Comparison of ENCODE assay signal across 8 cellular contexts in the genomic region with DNA sequence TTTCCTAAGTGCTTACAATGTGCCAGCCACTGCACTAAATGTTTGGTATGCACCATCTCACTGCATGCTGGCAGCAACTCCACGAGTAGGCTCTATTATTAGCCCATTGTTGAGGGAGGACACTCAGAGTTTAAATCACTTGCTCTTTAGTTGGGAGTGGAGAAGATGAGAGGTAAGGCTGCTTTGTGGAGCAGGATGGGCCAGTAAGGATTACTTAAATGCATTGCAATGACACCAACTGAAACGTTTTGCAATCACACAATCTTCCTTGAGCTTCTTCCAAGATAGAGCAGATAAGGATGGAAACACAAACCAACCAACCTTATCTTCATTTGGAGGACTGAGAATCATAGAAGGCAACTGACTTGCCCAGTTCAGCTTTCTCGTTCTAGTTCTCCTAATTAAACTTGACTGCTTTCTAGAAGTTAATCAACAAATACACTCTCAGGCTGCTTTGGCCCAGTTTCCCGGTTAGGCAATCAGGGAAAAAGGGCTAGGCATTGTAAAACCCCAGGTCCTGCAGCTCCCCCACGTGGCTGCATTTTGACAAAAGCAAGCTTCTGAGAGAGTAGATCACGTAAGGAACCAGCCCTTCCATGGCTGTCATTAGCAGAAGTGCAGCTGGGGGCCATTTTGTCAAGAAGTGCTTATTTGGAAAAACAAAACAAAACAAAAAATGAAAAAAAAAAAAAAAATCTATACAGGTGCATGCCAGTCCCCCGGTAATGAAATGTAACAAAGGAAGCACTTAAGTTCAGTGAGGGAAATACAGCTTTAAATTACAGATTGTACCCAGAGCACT.
A peak's percentile ranks its signal among the peaks of the same experiment; 100 is the strongest.
DNase-seq lines count a peak whose midpoint lies in the region; ATAC-seq and TF ChIP-seq lines count a peak whose summit lies in the region.

No MANE protein-coding gene starts in this region.

- H3K27me3 Mint-ChIP-seq in CD4-positive, alpha-beta memory T cell = no peaks in the 10 kb centered on the region
- no peaks in the 10 kb centered on the region for H3K27me3 Mint-ChIP-seq in activated T-cell treated with anti-CD3 and anti-CD28 coated beads, Interleukin-2, amount 50 U/mL, for 4 hours (ENCODE audit: low read depth)
- H3K27me3 Mint-ChIP-seq in nephron progenitor cell (ENCODE audit: low read depth, poor library complexity) = peaks cover 18% of the 10 kb centered on the region

- no peaks in the 10 kb centered on the region for H3K36me3 Mint-ChIP-seq in CD4-positive, alpha-beta memory T cell
- H3K36me3 Mint-ChIP-seq in activated T-cell treated with anti-CD3 and anti-CD28 coated beads, Interleukin-2, amount 50 U/mL, for 4 hours (ENCODE audit: insufficient read depth) = no peaks in the 10 kb centered on the region
- no peaks in the 10 kb centered on the region for H3K36me3 Mint-ChIP-seq in nephron progenitor cell (ENCODE audit: low read depth)

- peaks cover 21% of the 10 kb centered on the region for H3K4me1 ChIP-seq in CD4-positive, alpha-beta memory T cell (ENCODE audit: insufficient read depth, low read length)
- peaks cover 13 to 70% (median 32%) of the 10 kb centered on the region in 4 donors for H3K4me1 ChIP-seq in stomach

- no peak overlapping the region for H3K4me3 Mint-ChIP-seq in CD4-positive, alpha-beta memory T cell
- H3K4me3 Mint-ChIP-seq in activated T-cell treated with anti-CD3 and anti-CD28 coated beads, Interleukin-2, amount 50 U/mL, for 4 hours = no peak overlapping the region
- peak overlapping the region; percentile 78 for H3K4me3 Mint-ChIP-seq in nephron progenitor cell

- intact Hi-C loops in CD4-positive, alpha-beta memory T cell (cut with micrococcal nuclease) = loop anchor here (1.0 to 10.0 kb wide), 4 partner anchors 25 to 1627 kb away; no protein-coding TSS in a partner anchor
- intact Hi-C loops in stomach (cut with DNase I; ENCODE audit: low total_unique reads) = loop anchor here (10.0 kb wide), 1 partner anchor 365 kb away; no protein-coding TSS in a partner anchor

- no peaks in the 10 kb centered on the region for H3K9me3 Mint-ChIP-seq in CD4-positive, alpha-beta memory T cell
- H3K9me3 Mint-ChIP-seq in activated T-cell treated with anti-CD3 and anti-CD28 coated beads, Interleukin-2, amount 50 U/mL, for 4 hours = no peaks in the 10 kb centered on the region
- H3K9me3 Mint-ChIP-seq in nephron progenitor cell = no peaks in the 10 kb centered on the region

- TF ChIP-seq POLR2A in stomach (IDR thresholded peaks at IDR 0.05) = no peak

- no peaks in the 10 kb centered on the region for H3K9me3 ChIP-seq in CD4-positive, alpha-beta memory T cell (ENCODE audit: control insufficient read depth in 1 of 2, low read length in 2 of 2)
- no peaks in the 10 kb centered on the region for H3K9me3 ChIP-seq in stomach

- POLR2A ChIA-PET in CD4-positive, alpha-beta memory T cell (lab: Charles Lee; ENCODE audit: partially characterized antibody) = interaction anchor here (0.7 to 2.1 kb wide), 6 partner anchors 68 to 544 kb away, joined by 3 to 15 read pairs (median 4); no protein-coding TSS in a partner anchor

- H3K27ac Mint-ChIP-seq in CD4-positive, alpha-beta memory T cell = peak overlapping the region in 3 of 7 donors; percentile 3 to 77 (median 18)
- peak overlapping the region; percentile 18 for H3K27ac Mint-ChIP-seq in nephron progenitor cell

- H3K36me3 ChIP-seq in CD4-positive, alpha-beta memory T cell (ENCODE audit: insufficient read depth, low read length) = no peaks in the 10 kb centered on the region
- no peaks in the 10 kb centered on the region for H3K36me3 ChIP-seq in stomach

- TF ChIP-seq EP300 in stomach (IDR thresholded peaks at IDR 0.05) = no peak

- no peak overlapping the region for H3K27ac ChIP-seq in CD4-positive, alpha-beta memory T cell (ENCODE audit: low read depth, low read length)
- peak overlapping the region in 4 of 5 donors; percentile 43 to 68 (median 64) for H3K27ac ChIP-seq in stomach

- peak; percentile 50 to 60 (median 52) for DNase-seq in CD4-positive, alpha-beta memory T cell
- DNase-seq in HK-2 (ENCODE audit: unreplicated experiment) (peak; percentile 90), OCI-M2 (lab: John Stamatoyannopoulos, UW; ENCODE audit: unreplicated experiment) (peak; percentile 80), fibroblast of mammary gland (ENCODE audit: low read depth) (peak; percentile 95), nephron progenitor cell (peak; percentile 79), stomach (peak; percentile 93)
- DNase-seq in activated T-cell treated with anti-CD3 and anti-CD28 coated beads, Interleukin-2, amount 50 U/mL, for 4 hours = peak; percentile 61

- H3K4me3 ChIP-seq in CD4-positive, alpha-beta memory T cell (ENCODE audit: low read length in 2 of 2) = no peak overlapping the region
- H3K4me3 ChIP-seq in fibroblast of mammary gland (ENCODE audit: control insufficient read depth, low read depth, low read length) (no peak overlapping the region), stomach (no peak overlapping the region)

- 3 to 9% (median 7%) methylated on average over 7 of the region's 7 CpGs for WGBS in stomach, 5 donors

- no peaks in the 10 kb centered on the region for H3K27me3 ChIP-seq in CD4-positive, alpha-beta memory T cell (ENCODE audit: insufficient read depth, low read length)
- H3K27me3 ChIP-seq in stomach = no peaks in the 10 kb centered on the region

- CTCF ChIA-PET in CD4-positive, alpha-beta memory T cell (lab: Charles Lee; ENCODE audit: partially characterized antibody) = interaction anchor here (0.7 to 17.9 kb wide), 41 partner anchors 9 to 1628 kb away, joined by 3 to 174 read pairs (median 4); no protein-coding TSS in a partner anchor

- peak; percentile 71 for ATAC-seq in GM19397 (IDR thresholded peaks at IDR 0.05; ENCODE audit: unreplicated experiment)
- ATAC-seq in activated T-cell treated with anti-CD3 and anti-CD28 coated beads, Interleukin-2, amount 50 U/mL, for 4 hours = peak; percentile 66 to 76

- TF ChIP-seq CTCF in fibroblast of mammary gland (conservative IDR thresholded peaks at IDR 0.05; ENCODE audit: control insufficient read depth, insufficient read depth, low read depth, low read length) = peak; percentile 78
- TF ChIP-seq CTCF in nephron progenitor cell (IDR thresholded peaks at IDR 0.05) = peak; percentile 70
- TF ChIP-seq CTCF in stomach (IDR thresholded peaks at IDR 0.05) = peak in 5 of 7 experiments; percentile 33 to 76 (median 72)

- H3K4me1 Mint-ChIP-seq in CD4-positive, alpha-beta memory T cell = peaks cover 14 to 43% (median 24%) of the 10 kb centered on the region in 4 donors
- peaks cover 41% of the 10 kb centered on the region for H3K4me1 Mint-ChIP-seq in activated T-cell treated with anti-CD3 and anti-CD28 coated beads, Interleukin-2, amount 50 U/mL, for 4 hours (ENCODE audit: low read depth)
- peaks cover 52% of the 10 kb centered on the region for H3K4me1 Mint-ChIP-seq in nephron progenitor cell
